1 cellular context compared by ENCODE assay signal in genomic region chr1:225748479-225748878, GRCh38.
TF ChIP-seq lines count a peak whose summit lies in the region.

No MANE protein-coding gene starts in this region.

TF ChIP-seq in GM23338, 12 proteins besides CTCF, POLR2A, EP300 and RAD21 (continued from another document):
- TF ChIP-seq ZNF462 (CRISPR knock-in tag; IDR thresholded peaks at IDR 0.05) = no peak
- no peak for TF ChIP-seq EZH2 (IDR thresholded peaks at IDR 0.05; ENCODE audit: low read depth, unreplicated experiment)
- TF ChIP-seq, protein P1, sequence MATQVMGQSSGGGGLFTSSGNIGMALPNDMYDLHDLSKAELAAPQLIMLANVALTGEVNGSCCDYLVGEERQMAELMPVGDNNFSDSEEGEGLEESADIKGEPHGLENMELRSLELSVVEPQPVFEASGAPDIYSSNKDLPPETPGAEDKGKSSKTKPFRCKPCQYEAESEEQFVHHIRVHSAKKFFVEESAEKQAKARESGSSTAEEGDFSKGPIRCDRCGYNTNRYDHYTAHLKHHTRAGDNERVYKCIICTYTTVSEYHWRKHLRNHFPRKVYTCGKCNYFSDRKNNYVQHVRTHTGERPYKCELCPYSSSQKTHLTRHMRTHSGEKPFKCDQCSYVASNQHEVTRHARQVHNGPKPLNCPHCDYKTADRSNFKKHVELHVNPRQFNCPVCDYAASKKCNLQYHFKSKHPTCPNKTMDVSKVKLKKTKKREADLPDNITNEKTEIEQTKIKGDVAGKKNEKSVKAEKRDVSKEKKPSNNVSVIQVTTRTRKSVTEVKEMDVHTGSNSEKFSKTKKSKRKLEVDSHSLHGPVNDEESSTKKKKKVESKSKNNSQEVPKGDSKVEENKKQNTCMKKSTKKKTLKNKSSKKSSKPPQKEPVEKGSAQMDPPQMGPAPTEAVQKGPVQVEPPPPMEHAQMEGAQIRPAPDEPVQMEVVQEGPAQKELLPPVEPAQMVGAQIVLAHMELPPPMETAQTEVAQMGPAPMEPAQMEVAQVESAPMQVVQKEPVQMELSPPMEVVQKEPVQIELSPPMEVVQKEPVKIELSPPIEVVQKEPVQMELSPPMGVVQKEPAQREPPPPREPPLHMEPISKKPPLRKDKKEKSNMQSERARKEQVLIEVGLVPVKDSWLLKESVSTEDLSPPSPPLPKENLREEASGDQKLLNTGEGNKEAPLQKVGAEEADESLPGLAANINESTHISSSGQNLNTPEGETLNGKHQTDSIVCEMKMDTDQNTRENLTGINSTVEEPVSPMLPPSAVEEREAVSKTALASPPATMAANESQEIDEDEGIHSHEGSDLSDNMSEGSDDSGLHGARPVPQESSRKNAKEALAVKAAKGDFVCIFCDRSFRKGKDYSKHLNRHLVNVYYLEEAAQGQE (IDR thresholded peaks at IDR 0.05; ENCODE audit: unreplicated experiment) = no peak
- TF ChIP-seq POLR2AphosphoS5 (IDR thresholded peaks at IDR 0.05; ENCODE audit: low read depth) = no peak
- TF ChIP-seq CREB1 (CRISPR knock-in tag; IDR thresholded peaks at IDR 0.05; ENCODE audit: low read depth) = no peak
- no peak for TF ChIP-seq STAT1 (IDR thresholded peaks at IDR 0.05; ENCODE audit: unreplicated experiment)
- no peak for TF ChIP-seq ZNF114 (CRISPR knock-in tag; IDR thresholded peaks at IDR 0.05)
